ENCODE assay signal across 12 cellular contexts in genomic region chr16:27241658-27242057, GRCh38. TPM values are rescaled to one million over a fixed set of nuclear protein-coding genes. Genes with fewer than 3 reads are reported as not detected.
DNase-seq lines count a peak whose midpoint lies in the region; ATAC-seq and TF ChIP-seq lines count a peak whose summit lies in the region.
"Had no signal": no experiment of that assay in that cellular context is flagged by ENCODE, and none has a peak within 500 bp of the region (broad histone marks: within the 10 kb centered on the region; RNA-seq: fewer than 3 reads in every experiment).

No MANE protein-coding gene starts in this region.

- 82% methylated on average over 13 of the region's 13 CpGs for WGBS in hepatocyte (ENCODE audit: low lambda C conversion rate, missing lambda C conversion rate)

- no peak for TF ChIP-seq CTCF in DND-41 (IDR thresholded peaks at IDR 0.05; ENCODE audit: borderline replicate concordance, extremely low read depth, low read length, poor library complexity, severe bottlenecking)
- TF ChIP-seq CTCF in WTC11 (IDR thresholded peaks at IDR 0.05), result no peak
- TF ChIP-seq CTCF in hepatocyte (IDR thresholded peaks at IDR 0.05; ENCODE audit: poor library complexity), result no peak

- H3K9me3 ChIP-seq in DND-41 (ENCODE audit: insufficient read depth, low read length, severe bottlenecking) (no peaks in the 10 kb centered on the region), hepatocyte (ENCODE audit: low read depth) (no peaks in the 10 kb centered on the region), skeletal muscle tissue (ENCODE audit: control insufficient read depth in 3 of 3, low read length in 3 of 3) (no peaks in the 10 kb centered on the region)

- H4K20me1 ChIP-seq in DND-41 (ENCODE audit: insufficient read depth, low read length), result no peaks in the 10 kb centered on the region
- H4K20me1 ChIP-seq in hepatocyte (ENCODE audit: insufficient read depth, poor library complexity, severe bottlenecking), result no peaks in the 10 kb centered on the region

- H3K4me2 ChIP-seq in DND-41 (ENCODE audit: insufficient read depth, low read length) (no peak overlapping the region), hepatocyte (no peak overlapping the region)

- H3K27ac ChIP-seq in DND-41 (ENCODE audit: low read length), result peak overlapping the region; percentile 41
- peak overlapping the region; percentile 73 for H3K27ac ChIP-seq in hepatocyte
- H3K27ac ChIP-seq in skeletal muscle tissue (ENCODE audit: low read depth, low read length), result peak overlapping the region; percentile 63

- H3K4me3 ChIP-seq in DND-41 (ENCODE audit: low read depth in 1 of 2, low read length in 2 of 2) (no peak overlapping the region), hepatocyte (no peak overlapping the region), skeletal muscle tissue (ENCODE audit: low read length in 3 of 3) (no peak overlapping the region)

- CTCF ChIA-PET in WTC11 (lab: Charles Lee), result interaction anchor here (1.6 to 3.5 kb wide), 2 partner anchors 61 to 126 kb away, joined by 5 to 22 read pairs; no protein-coding TSS in a partner anchor

- no peaks in the 10 kb centered on the region for H3K27me3 Mint-ChIP-seq in WTC11 (ENCODE audit: low read depth)
- H3K27me3 Mint-ChIP-seq: activated B cell treated with CpG ODN at 0.5 μM for 24 hours had no signal

- POLR2A ChIA-PET in WTC11 (lab: Charles Lee), result no interaction called here

- H2AFZ ChIP-seq in DND-41 (ENCODE audit: low read depth, low read length), result no peak overlapping the region
- H2AFZ ChIP-seq in hepatocyte, result no peak overlapping the region

- peak overlapping the region; percentile 57; the same call in 1 of the 2 replicates for H3K27ac Mint-ChIP-seq in WTC11

- no peak overlapping the region for H3K4me3 Mint-ChIP-seq in WTC11
- H3K4me3 Mint-ChIP-seq: activated B cell treated with CpG ODN at 0.5 μM for 24 hours had no signal

- H3K9me3 Mint-ChIP-seq in WTC11, result no peaks in the 10 kb centered on the region
- H3K9me3 Mint-ChIP-seq: activated B cell treated with CpG ODN at 0.5 μM for 24 hours had no signal

- no peaks in the 10 kb centered on the region for H3K36me3 Mint-ChIP-seq in WTC11

- no peak for DNase-seq in DND-41
- DNase-seq in WTC11 (ENCODE audit: low spot score), result no peak
- DNase-seq in hepatocyte (ENCODE audit: low spot score), result no peak
- DNase-seq in epidermal melanocyte (ENCODE audit: insufficient read length, low spot score), result no peak
- DNase-seq in NCI-H524 treated with DMSO at 0.1 percent for 48 hours (lab: John Stamatoyannopoulos, UW), result no peak
- DNase-seq in amygdala (lab: John Stamatoyannopoulos, UW), result no peak
- DNase-seq: activated B cell treated with CpG ODN at 0.5 μM for 24 hours, NCI-H2227 treated with DMSO at 0.1 percent for 48 hours, SHP77 had no signal

- H3K27me3 ChIP-seq in DND-41 (ENCODE audit: insufficient read depth, low read length, poor library complexity) (no peaks in the 10 kb centered on the region), hepatocyte (no peaks in the 10 kb centered on the region), skeletal muscle tissue (ENCODE audit: control insufficient read depth in 3 of 3, insufficient read depth in 3 of 3, low read length in 3 of 3) (no peaks in the 10 kb centered on the region)

- H3K79me2 ChIP-seq in DND-41 (ENCODE audit: insufficient read depth, low read length) (peaks cover 49% of the 10 kb centered on the region), hepatocyte (peaks cover 5% of the 10 kb centered on the region)

- ATAC-seq in DND-41 (ENCODE audit: insufficient read depth, low read depth) (no peak), WTC11 (no peak), GM21528 (IDR thresholded peaks at IDR 0.05; ENCODE audit: low FRiP score, unreplicated experiment) (no peak)
- ATAC-seq: esophagus mucosa had no signal

- H3K9ac ChIP-seq in DND-41 (ENCODE audit: low read depth, low read length) (no peak overlapping the region), skeletal muscle tissue (ENCODE audit: low read depth in 1 of 3, low read length in 3 of 3) (no peak overlapping the region)

- peaks cover 38% of the 10 kb centered on the region for H3K4me1 Mint-ChIP-seq in WTC11

- no peaks in the 10 kb centered on the region for H3K9me2 ChIP-seq in hepatocyte (replicated peaks; ENCODE audit: insufficient read depth)

- H3K4me1 ChIP-seq in DND-41 (ENCODE audit: insufficient read depth, low read length) (peaks cover 22% of the 10 kb centered on the region), hepatocyte (ENCODE audit: insufficient read depth) (peaks cover 14% of the 10 kb centered on the region), skeletal muscle tissue (ENCODE audit: control insufficient read depth in 3 of 3, insufficient read depth in 3 of 3, low read length in 3 of 3) (peaks cover 52 to 66% (median 62%) of the 10 kb centered on the region in 3 donors)

- H3K36me3 ChIP-seq in DND-41 (ENCODE audit: insufficient read depth, low read length) (peaks cover 26% of the 10 kb centered on the region), hepatocyte (replicated peaks; ENCODE audit: insufficient read depth, low read depth) (no peaks in the 10 kb centered on the region), skeletal muscle tissue (ENCODE audit: control insufficient read depth in 3 of 3, insufficient read depth in 3 of 3, low read length in 3 of 3) (no peaks in the 10 kb centered on the region)

TF ChIP-seq in WTC11, 78 proteins besides CTCF, POLR2A, EP300 and RAD21:
- no peak for TF ChIP-seq ZNF232 (CRISPR knock-in tag; IDR thresholded peaks at IDR 0.05)
- TF ChIP-seq ZNF532 (CRISPR knock-in tag; IDR thresholded peaks at IDR 0.05; ENCODE audit: borderline replicate concordance), result no peak
- TF ChIP-seq ZNF263 (CRISPR knock-in tag; IDR thresholded peaks at IDR 0.05; ENCODE audit: low read depth), result no peak
- no peak for TF ChIP-seq CREB1 (CRISPR knock-in tag; IDR thresholded peaks at IDR 0.05)
- TF ChIP-seq TEAD1 (CRISPR knock-in tag; IDR thresholded peaks at IDR 0.05), result no peak
- no peak for TF ChIP-seq GTF2I (CRISPR knock-in tag; conservative IDR thresholded peaks at IDR 0.05)
- no peak for TF ChIP-seq SMAD3 (CRISPR knock-in tag; IDR thresholded peaks at IDR 0.05; ENCODE audit: borderline replicate concordance)
- no peak for TF ChIP-seq GRHL2 (CRISPR knock-in tag; IDR thresholded peaks at IDR 0.05; ENCODE audit: insufficient replicate concordance, severe bottlenecking)
- no peak for TF ChIP-seq ZNF512 (CRISPR knock-in tag; IDR thresholded peaks at IDR 0.05; ENCODE audit: borderline replicate concordance)
- no peak for TF ChIP-seq ATF3 (CRISPR knock-in tag; conservative IDR thresholded peaks at IDR 0.05)
TF ChIP-seq in WTC11: peak in this region for 0.

RNA-seq across cellular contexts. Expression of gene NSMCE1, which starts 26.9 kb away (rescaled TPM):
- 29.4 to 44.8 TPM (median 43.8 TPM) in 3 replicates for total RNA-seq in WTC11 (2021)
- 35.0 and 40.8 TPM in 2 replicates for total RNA-seq in hepatocyte
- polyA plus RNA-seq in hepatocyte, result 58.2 and 66.3 TPM in 2 replicates
- 51.7 TPM for total RNA-seq in skeletal muscle tissue

RNA-seq across cellular contexts. Expression of gene KDM8, which starts 38.3 kb away (rescaled TPM):
- 10.9 to 16.5 TPM (median 11.7 TPM) in 3 replicates for total RNA-seq in WTC11 (2021)
- total RNA-seq in hepatocyte, result 7.2 and 11.5 TPM in 2 replicates
- polyA plus RNA-seq in hepatocyte, result 5.6 and 9.7 TPM in 2 replicates
- total RNA-seq in skeletal muscle tissue, result 2.1 TPM
